Comparison of ENCODE assay signal across 8 cellular contexts in genomic region chr10:34813626-34814227, GRCh38.
DNase-seq lines count a peak whose midpoint lies in the region; ATAC-seq and TF ChIP-seq lines count a peak whose summit lies in the region.

No MANE protein-coding gene starts in this region.

- peaks cover 4 to 52% (median 38%) of the 10 kb centered on the region in 5 donors for H3K4me1 ChIP-seq in subcutaneous abdominal adipose tissue (ENCODE audit: control insufficient read depth in 5 of 5, insufficient read depth in 5 of 5, low read length in 5 of 5)

- H3K36me3 ChIP-seq in subcutaneous abdominal adipose tissue (ENCODE audit: control insufficient read depth in 5 of 5, insufficient read depth in 5 of 5, low read length in 5 of 5): no peaks in the 10 kb centered on the region

- peak overlapping the region; percentile 46 for H3K27ac ChIP-seq in subcutaneous abdominal adipose tissue (ENCODE audit: low read depth, low read length)

- no peak for TF ChIP-seq CTCF in GM13976 (IDR thresholded peaks at IDR 0.05; ENCODE audit: borderline replicate concordance, control extremely low read depth, extremely low read depth, insufficient read depth, missing control alignments)

- no peaks in the 10 kb centered on the region for H3K36me3 Mint-ChIP-seq in stimulated activated naive CD8-positive, alpha-beta T cell treated with anti-CD3 and anti-CD28 coated beads, Interleukin-15, Interleukin-2, amounts not matched to agents 100 ng/mL and 50 ng/mL, for 24 hours (ENCODE audit: low read depth)

- peak overlapping the region; percentile 61 to 80 (median 69) for H3K4me3 ChIP-seq in subcutaneous abdominal adipose tissue (ENCODE audit: low read depth in 1 of 5, low read length in 5 of 5)

- peaks cover 0 to 10% (median 3%) of the 10 kb centered on the region in 5 donors for H3K27me3 ChIP-seq in subcutaneous abdominal adipose tissue (ENCODE audit: control insufficient read depth in 5 of 5, insufficient read depth in 4 of 5, low read length in 5 of 5)

- H3K9me3 Mint-ChIP-seq in stimulated activated naive CD8-positive, alpha-beta T cell treated with anti-CD3 and anti-CD28 coated beads, Interleukin-15, Interleukin-2, amounts not matched to agents 100 ng/mL and 50 ng/mL, for 24 hours: no peaks in the 10 kb centered on the region

- H3K9ac ChIP-seq in subcutaneous abdominal adipose tissue (ENCODE audit: low read length in 5 of 5): peak overlapping the region in 4 of 5 donors; percentile 56 to 85 (median 80)

- H3K4me3 Mint-ChIP-seq in stimulated activated naive CD8-positive, alpha-beta T cell treated with anti-CD3 and anti-CD28 coated beads, Interleukin-15, Interleukin-2, amounts not matched to agents 100 ng/mL and 50 ng/mL, for 24 hours: peak overlapping the region; percentile 60

- ATAC-seq in stimulated activated naive CD8-positive, alpha-beta T cell treated with anti-CD3 and anti-CD28 coated beads, Interleukin-15, Interleukin-2, amounts not matched to agents 100 U/mL and 50 U/mL, for 24 hours: no peak
- ATAC-seq in HG02588 (IDR thresholded peaks at IDR 0.05; ENCODE audit: unreplicated experiment) (no peak), HG03521 (IDR thresholded peaks at IDR 0.05; ENCODE audit: unreplicated experiment) (no peak)

- H3K27ac Mint-ChIP-seq in stimulated activated naive CD8-positive, alpha-beta T cell treated with anti-CD3 and anti-CD28 coated beads, Interleukin-15, Interleukin-2, amounts not matched to agents 100 ng/mL and 50 ng/mL, for 24 hours: no peak overlapping the region

- DNase-seq in stimulated activated naive CD8-positive, alpha-beta T cell treated with anti-CD3 and anti-CD28 coated beads, Interleukin-15, Interleukin-2, amounts not matched to agents 100 U/mL and 50 U/mL, for 24 hours: no peak
- peak; percentile 72 for DNase-seq in astrocyte of the hippocampus (ENCODE audit: low read depth, low spot score)
- peak; percentile 60 for DNase-seq in iris pigment epithelial cell (ENCODE audit: low read depth)
- no peak for DNase-seq in GM13976 (ENCODE audit: low spot score)

- no peaks in the 10 kb centered on the region for H3K9me3 ChIP-seq in subcutaneous abdominal adipose tissue (ENCODE audit: control insufficient read depth in 5 of 5, low read length in 5 of 5)

- peaks cover 16% of the 10 kb centered on the region for H3K4me1 Mint-ChIP-seq in stimulated activated naive CD8-positive, alpha-beta T cell treated with anti-CD3 and anti-CD28 coated beads, Interleukin-15, Interleukin-2, amounts not matched to agents 100 ng/mL and 50 ng/mL, for 24 hours (ENCODE audit: low read depth)

- peaks cover 69% of the 10 kb centered on the region for H3K27me3 Mint-ChIP-seq in stimulated activated naive CD8-positive, alpha-beta T cell treated with anti-CD3 and anti-CD28 coated beads, Interleukin-15, Interleukin-2, amounts not matched to agents 100 ng/mL and 50 ng/mL, for 24 hours

- in situ Hi-C loops in GM13976 (cut with MboI; ENCODE audit: low sequenced_read_pairs, unreplicated experiment): no loop called here

Comparison
In these comparisons a context has a peak if more than half of its experiments do, and no peak if none do; other contexts are left out.
1. DNase-seq: peak in astrocyte of the hippocampus (single experiment) and iris pigment epithelial cell (single experiment); none in stimulated activated naive CD8-positive, alpha-beta T cell treated with anti-CD3 and anti-CD28 coated beads, Interleukin-15, Interleukin-2, amounts not matched to agents 100 U/mL and 50 U/mL, for 24 hours (single experiment) and GM13976 (single experiment).